ENCODE assay signal across 25 cellular contexts in the genomic region with DNA sequence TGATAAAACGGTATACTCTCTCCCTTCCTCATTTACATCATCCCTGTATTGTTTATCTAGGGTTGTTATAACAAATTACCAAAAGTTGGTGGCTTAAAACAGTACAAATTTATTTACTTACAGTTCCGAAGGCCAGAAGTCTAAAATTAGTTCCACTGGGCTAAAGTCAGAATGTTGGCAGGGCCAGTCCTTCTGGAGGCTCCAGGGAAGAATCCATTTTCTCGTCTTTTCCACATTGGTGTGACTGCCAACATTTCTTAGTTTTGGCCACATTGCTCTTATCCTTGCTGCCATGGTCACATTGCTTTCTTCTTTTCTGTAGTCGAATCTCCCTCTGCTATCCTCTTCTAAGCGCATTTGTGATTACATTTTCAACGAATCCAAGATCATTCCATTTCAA. TPM values are rescaled to one million over a fixed set of nuclear protein-coding genes. Genes with fewer than 3 reads are reported as not detected.
"Had no signal": no experiment of that assay in that cellular context is flagged by ENCODE, and none has a peak within 500 bp of the region (broad histone marks: within the 10 kb centered on the region; RNA-seq: fewer than 3 reads in every experiment).

No MANE protein-coding gene starts in this region.

- H3K27me3 ChIP-seq: hepatocyte, ovary, sigmoid colon, spleen, suprapubic skin, transverse colon, upper lobe of left lung, vagina had no signal

- H3K4me3 ChIP-seq: hepatocyte, left ventricle myocardium inferior, lung, mucosa of descending colon, ovary, sigmoid colon, spleen, suprapubic skin, transverse colon, upper lobe of left lung, vagina had no signal

- ATAC-seq: mucosa of descending colon; naive thymus-derived CD4-positive, alpha-beta T cell; natural killer cell treated with Interleukin-12 subunit alpha and Interleukin-12 subunit beta and Interleukin-15 and Interleukin-18, amount 100 ng/mL, for 72 hours; stimulated activated effector memory CD8-positive, alpha-beta T cell treated with anti-CD3 and anti-CD28 coated beads, Interleukin-12 subunit alpha, Interleukin-12 subunit beta, amount 100 ng/mL, for 72 hours had no signal

- DNase-seq: islet precursor cell; left ventricle myocardium inferior; midbrain; mucosa of descending colon; naive thymus-derived CD4-positive, alpha-beta T cell; ovary; retina; right cardiac atrium; sigmoid colon; small intestine; spleen; stimulated activated CD4-positive, alpha-beta T cell treated with anti-CD3 and anti-CD28 coated beads, Interleukin-4, amount 100 ng/mL, for 24 hours; stimulated activated naive CD4-positive, alpha-beta T cell; transverse colon; upper lobe of left lung had no signal

- H3K36me3 ChIP-seq: left ventricle myocardium inferior, ovary, sigmoid colon, spleen, suprapubic skin, transverse colon, upper lobe of left lung, vagina had no signal

- H3K4me1 ChIP-seq: left ventricle myocardium inferior, spleen, suprapubic skin, transverse colon, upper lobe of left lung, vagina had no signal

- H3K9me3 ChIP-seq: left ventricle myocardium inferior, mucosa of descending colon, ovary, sigmoid colon, spleen, suprapubic skin, transverse colon, upper lobe of left lung, vagina had no signal

- H3K27ac ChIP-seq: hepatocyte, left ventricle myocardium inferior, ovary, sigmoid colon, spleen, suprapubic skin, transverse colon, upper lobe of left lung, vagina had no signal

RNA-seq across cellular contexts. Expression of a gene that starts 34.7 kb away (rescaled TPM):
- total RNA-seq: kidney epithelial cell, left ventricle myocardium inferior, myocyte, progenitor cell of endocrine pancreas, pulmonary artery endothelial cell had no signal
